9 cellular contexts compared by ENCODE assay signal in the genomic region with DNA sequence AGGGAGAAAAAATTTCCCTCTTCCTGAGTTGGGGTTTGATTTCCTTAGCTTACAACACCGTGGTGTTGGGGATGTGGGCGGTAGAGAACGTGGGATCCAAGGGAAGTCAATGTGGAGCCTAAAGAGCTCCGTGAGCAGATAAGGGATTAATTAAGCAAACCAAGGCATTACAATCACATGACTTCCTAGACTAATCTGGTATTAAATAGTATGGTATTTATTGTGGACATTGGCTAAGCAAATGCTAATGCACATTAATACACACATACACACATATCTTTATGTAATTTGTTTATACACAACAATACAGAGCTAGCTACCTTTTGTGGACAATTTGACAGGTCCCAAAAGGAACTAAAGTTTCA. TPM values are rescaled to one million over a fixed set of nuclear protein-coding genes. Genes with fewer than 3 reads are reported as not detected.
DNase-seq lines count a peak whose midpoint lies in the region; ATAC-seq, FAIRE-seq and TF ChIP-seq lines count a peak whose summit lies in the region.
"Had no signal": no experiment of that assay in that cellular context is flagged by ENCODE, and none has a peak within 500 bp of the region (broad histone marks: within the 10 kb centered on the region; RNA-seq: fewer than 3 reads in every experiment).

No MANE protein-coding gene starts in this region.

- H3K36me3 Mint-ChIP-seq in nephron (ENCODE audit: low read depth) = peaks cover 7% of the 10 kb centered on the region

- H3K27ac Mint-ChIP-seq in nephron = peak overlapping the region; percentile 100

- peak overlapping the region; percentile 83 to 93 (median 91) for H3K9ac ChIP-seq in BLaER1 treated with 17β-estradiol and CSF1 and Interleukin-3, amounts not matched to agents 10 nM and 100 nM
- H3K9ac ChIP-seq in colonic mucosa (ENCODE audit: low read depth in 2 of 2, low read length in 2 of 2) = peak overlapping the region; percentile 80 to 93

- peaks cover 39% of the 10 kb centered on the region for H3K4me1 Mint-ChIP-seq in nephron

- intact Hi-C loops in colonic mucosa (cut with DNase I) = loop anchor here (5.0 kb wide), 1 partner anchor 35 kb away; a partner anchor contains a TSS

- no peaks in the 10 kb centered on the region for H3K27me3 ChIP-seq in BLaER1 treated with 17β-estradiol and CSF1 and Interleukin-3, amounts not matched to agents 10 nM and 100 nM
- no peaks in the 10 kb centered on the region for H3K27me3 ChIP-seq in colonic mucosa

- no peaks in the 10 kb centered on the region for H3K27me3 Mint-ChIP-seq in nephron (ENCODE audit: low read depth)

- peaks cover 2 to 26% (median 13%) of the 10 kb centered on the region in 11 experiments; a peak in 20 of 22 replicates for H3K36me3 ChIP-seq in BLaER1 treated with 17β-estradiol and CSF1 and Interleukin-3, amounts not matched to agents 10 nM and 100 nM
- no peaks in the 10 kb centered on the region for H3K36me3 ChIP-seq in colonic mucosa

- peak overlapping the region; percentile 82 to 93 (median 89) for H3K27ac ChIP-seq in BLaER1 treated with 17β-estradiol and CSF1 and Interleukin-3, amounts not matched to agents 10 nM and 100 nM
- peak overlapping the region; percentile 92 for H3K27ac ChIP-seq in colonic mucosa

- ATAC-seq in GM21737 (IDR thresholded peaks at IDR 0.05; ENCODE audit: unreplicated experiment) (no peak), HG03439 (IDR thresholded peaks at IDR 0.05; ENCODE audit: unreplicated experiment) (no peak)

- H3K4me2 ChIP-seq in BLaER1 treated with 17β-estradiol and CSF1 and Interleukin-3, amounts not matched to agents 10 nM and 100 nM = peak overlapping the region; percentile 86 to 100 (median 95)

- TF ChIP-seq CTCF in LNCaP clone FGC (IDR thresholded peaks at IDR 0.05; ENCODE audit: control insufficient read depth, extremely low read depth, insufficient read depth) (no peak), colonic mucosa (IDR thresholded peaks at IDR 0.05) (no peak), nephron (IDR thresholded peaks at IDR 0.05; ENCODE audit: unreplicated experiment in 3 of 3) (no peak)

- FAIRE-seq in frontal cortex (lab: Jason Lieb, UNC) = no peak

- peak overlapping the region; percentile 80 to 97 (median 89) for H3K4me3 ChIP-seq in BLaER1 treated with 17β-estradiol and CSF1 and Interleukin-3, amounts not matched to agents 10 nM and 100 nM
- H3K4me3 ChIP-seq in LNCaP clone FGC (ENCODE audit: low read depth, low read length) = peak overlapping the region; percentile 71
- peak overlapping the region; percentile 60 for H3K4me3 ChIP-seq in colonic mucosa

- peaks cover 0 to 30% (median 6%) of the 10 kb centered on the region in 11 experiments; a peak in 10 of 22 replicates for H4K20me1 ChIP-seq in BLaER1 treated with 17β-estradiol and CSF1 and Interleukin-3, amounts not matched to agents 10 nM and 100 nM

- DNase-seq in LNCaP clone FGC (ENCODE audit: low read depth) (no peak), colonic mucosa (no peak), hypothalamus (lab: John Stamatoyannopoulos, UW) (no peak), frontal cortex (ENCODE audit: low spot score in 2 of 2) (no peak)

- H3K4me3 Mint-ChIP-seq in nephron = peak overlapping the region; percentile 96 to 98 (median 98)

- H3K9me3 ChIP-seq in BLaER1 treated with 17β-estradiol and CSF1 and Interleukin-3, amounts not matched to agents 10 nM and 100 nM (replicated peaks in 1 of 11) = no peaks in the 10 kb centered on the region
- no peaks in the 10 kb centered on the region for H3K9me3 ChIP-seq in colonic mucosa

- peaks cover 47 to 59% (median 52%) of the 10 kb centered on the region in 10 experiments for H3K4me1 ChIP-seq in BLaER1 treated with 17β-estradiol and CSF1 and Interleukin-3, amounts not matched to agents 10 nM and 100 nM
- peaks cover 20% of the 10 kb centered on the region for H3K4me1 ChIP-seq in colonic mucosa

- no peaks in the 10 kb centered on the region for H3K9me3 Mint-ChIP-seq in nephron

RNA-seq across cellular contexts. Expression of a gene that starts 0.8 kb away (rescaled TPM):
- 10 to 100 TPM; 29.0 to 36.0 TPM for total RNA-seq in colonic mucosa
- total RNA-seq in frontal cortex = 53.0 TPM

RNA-seq across cellular contexts. Expression of a gene that starts 1.6 kb away (rescaled TPM):
- total RNA-seq in colonic mucosa (10 to 100 TPM; 30.3 to 68.4 TPM), frontal cortex (26.9 TPM)

RNA-seq across cellular contexts. Expression of a gene that starts 7.3 kb away (rescaled TPM):
- total RNA-seq in colonic mucosa (100 to 1,000 TPM; 158 to 163 TPM), frontal cortex (not detected)
- total RNA-seq: subcutaneous adipose tissue had no signal

RNA-seq across cellular contexts. Expression of a gene that starts 33.2 kb away (rescaled TPM):
- 10 to 100 TPM; 80.1 to 84.2 TPM for total RNA-seq in colonic mucosa
- 93.3 TPM for total RNA-seq in frontal cortex

RNA-seq across cellular contexts. Expression of a gene that starts 35.7 kb away (rescaled TPM):
- 10 to 100 TPM; 39.3 to 57.7 TPM for total RNA-seq in colonic mucosa
- total RNA-seq in frontal cortex = 10.2 TPM

Comparison
In these comparisons a context has a peak if more than half of its experiments do, and no peak if none do; other contexts are left out.
1. RNA of a gene that starts 7.3 kb away (total RNA-seq): 158 to 163 TPM in colonic mucosa; not detected in frontal cortex (single experiment); every median in the first group is over 100 times any median in the second.
2. Peak in every context shown above with its lines, with median percentiles within 50 percentile points of each other: H3K4me3 ChIP-seq.